17 cellular contexts compared by ENCODE assay signal in genomic region chr5:138370537-138370936, GRCh38. TPM values are rescaled to one million over a fixed set of nuclear protein-coding genes. Genes with fewer than 3 reads are reported as not detected.
DNase-seq lines count a peak whose midpoint lies in the region; TF ChIP-seq lines count a peak whose summit lies in the region.
"Had no signal": no experiment of that assay in that cellular context is flagged by ENCODE, and none has a peak within 500 bp of the region (broad histone marks: within the 10 kb centered on the region; RNA-seq: fewer than 3 reads in every experiment).

No MANE protein-coding gene starts in this region.

- H3K4me3 ChIP-seq in HL-60 (replicated peaks; ENCODE audit: insufficient read depth, low read length) (no peak overlapping the region), neutrophil (ENCODE audit: low read depth in 1 of 2, low read length in 1 of 2) (peak overlapping the region; percentile 47 to 50), esophagus squamous epithelium (no peak overlapping the region)
- H3K4me3 ChIP-seq: body of pancreas, SJSA1, smooth muscle cell had no signal

- peaks cover 63 to 68% of the 10 kb centered on the region in 2 experiments for H3K4me1 ChIP-seq in neutrophil (ENCODE audit: control insufficient read depth in 1 of 2, insufficient read depth in 1 of 2, low read depth in 1 of 2, low read length in 1 of 2)
- peaks cover 4 to 48% (median 7%) of the 10 kb centered on the region in 3 donors for H3K4me1 ChIP-seq in esophagus squamous epithelium

- intact Hi-C loops in esophagus squamous epithelium (cut with DNase I) = no loop called here

- H3K9me3 ChIP-seq in neutrophil (no peaks in the 10 kb centered on the region), esophagus squamous epithelium (no peaks in the 10 kb centered on the region)
- H3K9me3 ChIP-seq: body of pancreas, SJSA1 had no signal

- peak; percentile 41 for DNase-seq in CD1c-positive myeloid dendritic cell (ENCODE audit: extremely low spot score)
- DNase-seq in HL-60 (ENCODE audit: low read depth in 1 of 2, low spot score in 1 of 2) = no peak
- peak; percentile 52 for DNase-seq in dermis blood vessel endothelial cell
- DNase-seq in activated CD4-positive, alpha-beta T cell treated with anti-CD3 and anti-CD28 coated beads for 4 hours = no peak
- no peak for DNase-seq in esophagus squamous epithelium (lab: John Stamatoyannopoulos, UW)
- no peak for DNase-seq in AG20443 (ENCODE audit: low spot score)
- DNase-seq in NCI-H187 (lab: John Stamatoyannopoulos, UW) = no peak
- DNase-seq: activated CD4-positive, alpha-beta T cell treated with anti-CD3 and anti-CD28 coated beads, Interleukin-2, amount 50 U/mL, for 48 hours; activated effector memory CD4-positive, alpha-beta T cell treated with Interleukin-2 at 50 U/mL for 16 hours; body of pancreas; NCI-H1694 treated with DMSO at 0.1 percent for 48 hours; stimulated activated CD4-positive, alpha-beta T cell treated with anti-CD3 and anti-CD28 coated beads, Interleukin-4, amount 100 ng/mL, for 24 hours; stimulated activated naive CD8-positive, alpha-beta T cell treated with anti-CD3 and anti-CD28 coated beads, Interleukin-15, amount 100 ng/mL, for 72 hours had no signal

- H3K36me3 ChIP-seq in neutrophil (peaks cover 30% of the 10 kb centered on the region), esophagus squamous epithelium (peaks cover 0 to 33% (median 8%) of the 10 kb centered on the region in 3 donors)

- H3K27ac ChIP-seq in HL-60 (replicated peaks) = peak overlapping the region; percentile 59; the same call in 1 of the 2 replicates
- H3K27ac ChIP-seq in neutrophil = peak overlapping the region; percentile 90
- H3K27ac ChIP-seq in esophagus squamous epithelium = no peak overlapping the region
- H3K27ac ChIP-seq: SJSA1 had no signal

- 63 to 78% methylated on average over 3 of the region's 3 CpGs for WGBS in esophagus squamous epithelium, 2 donors

- TF ChIP-seq CTCF in HL-60 (IDR thresholded peaks at IDR 0.05; ENCODE audit: insufficient read depth, low read length) (no peak), neutrophil (IDR thresholded peaks at IDR 0.05) (no peak), esophagus squamous epithelium (IDR thresholded peaks at IDR 0.05) (no peak)

- H3K27me3 ChIP-seq in HL-60 (ENCODE audit: insufficient read depth, poor library complexity, severe bottlenecking) = no peaks in the 10 kb centered on the region
- H3K27me3 ChIP-seq in neutrophil = no peaks in the 10 kb centered on the region
- H3K27me3 ChIP-seq in esophagus squamous epithelium = no peaks in the 10 kb centered on the region
- H3K27me3 ChIP-seq: body of pancreas, SJSA1 had no signal

- TF ChIP-seq POLR2A in esophagus squamous epithelium (IDR thresholded peaks at IDR 0.05) = no peak

RNA-seq across cellular contexts. Expression of gene KDM3B, which starts 18.1 kb away (rescaled TPM):
- total RNA-seq in dermis blood vessel endothelial cell (52.8 and 74.3 TPM in 2 replicates), esophagus squamous epithelium (10 to 100 TPM; 34.5 to 53.8 (median 36.2) TPM)

RNA-seq across cellular contexts. Expression of gene FAM53C, which starts 32.5 kb away (rescaled TPM):
- total RNA-seq in dermis blood vessel endothelial cell (28.6 and 34.3 TPM in 2 replicates), esophagus squamous epithelium (10 to 100 TPM; 12.1 to 14.2 (median 13.4) TPM)

RNA-seq across cellular contexts. Expression of gene CDC25C, which starts 38.9 kb away (rescaled TPM):
- total RNA-seq in dermis blood vessel endothelial cell (2.4 and 11.3 TPM in 2 replicates), esophagus squamous epithelium (1 to 10 TPM in 3 of 4 donors, under 1 TPM in 1; 0.80 to 3.1 (median 1.8) TPM)
- total RNA-seq: body of pancreas, left lobe of liver had no signal

Comparison
In these comparisons a context has a peak if more than half of its experiments do, and no peak if none do; other contexts are left out.
1. DNase-seq: peak in CD1c-positive myeloid dendritic cell (single experiment) and dermis blood vessel endothelial cell (single experiment); none in HL-60 (0 of 2), activated CD4-positive, alpha-beta T cell treated with anti-CD3 and anti-CD28 coated beads for 4 hours (0 of 2), esophagus squamous epithelium (single experiment), AG20443 (single experiment) and NCI-H187 (0 of 2).
2. H3K27ac ChIP-seq: peak in HL-60 (single experiment) and neutrophil (single experiment); none in esophagus squamous epithelium (0 of 4).
3. H3K4me3 ChIP-seq: peak in neutrophil (2 of 2); none in HL-60 (single experiment) and esophagus squamous epithelium (0 of 4).